1 cellular context compared by ENCODE assay signal in the genomic region with DNA sequence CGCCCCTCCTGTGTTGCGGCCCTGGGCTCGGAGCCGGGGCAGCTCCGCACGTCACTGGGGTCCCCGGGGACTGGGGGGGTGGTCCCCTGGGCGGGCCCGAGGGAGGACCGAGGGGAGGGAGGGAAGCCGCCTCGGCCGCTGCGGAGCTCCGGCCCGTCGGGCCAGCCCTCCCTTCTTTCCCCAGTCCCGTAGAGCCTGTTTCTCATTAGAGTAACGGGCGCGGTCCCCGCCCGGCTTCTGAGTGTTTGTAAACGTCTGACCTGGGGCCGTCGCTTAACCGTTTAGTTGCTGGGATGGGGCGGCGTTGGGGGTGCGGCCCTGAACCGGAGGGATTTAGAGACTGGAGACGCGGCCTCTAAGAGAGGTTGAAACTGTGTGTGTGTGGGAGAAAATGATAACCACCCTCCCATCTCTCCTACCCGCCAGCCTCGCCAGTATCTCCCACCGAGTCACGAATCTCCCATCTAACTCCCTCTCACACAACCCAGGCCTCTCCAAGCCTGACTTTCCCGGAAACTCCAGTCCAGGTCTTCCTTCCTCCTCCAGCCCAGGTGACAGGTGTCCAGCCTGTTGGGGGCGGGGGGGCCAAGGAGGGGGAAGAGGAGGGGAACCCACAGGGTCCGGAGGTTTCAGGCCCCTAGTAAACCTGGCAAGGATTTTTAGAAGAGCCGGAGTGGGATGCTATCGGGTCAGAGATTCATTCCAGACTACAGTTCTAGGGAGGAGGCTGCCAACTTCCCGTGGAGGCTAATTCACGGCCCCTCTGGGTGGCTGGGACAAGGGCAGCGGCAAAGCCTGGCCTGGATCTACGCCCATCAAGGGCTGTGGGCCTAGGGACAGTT.
TF ChIP-seq lines count a peak whose summit lies in the region.

No MANE protein-coding gene starts in this region.

TF ChIP-seq in HepG2, 621 proteins besides CTCF, POLR2A, EP300 and RAD21 (continued from another document and continues in another):
- TF ChIP-seq, protein P1, sequence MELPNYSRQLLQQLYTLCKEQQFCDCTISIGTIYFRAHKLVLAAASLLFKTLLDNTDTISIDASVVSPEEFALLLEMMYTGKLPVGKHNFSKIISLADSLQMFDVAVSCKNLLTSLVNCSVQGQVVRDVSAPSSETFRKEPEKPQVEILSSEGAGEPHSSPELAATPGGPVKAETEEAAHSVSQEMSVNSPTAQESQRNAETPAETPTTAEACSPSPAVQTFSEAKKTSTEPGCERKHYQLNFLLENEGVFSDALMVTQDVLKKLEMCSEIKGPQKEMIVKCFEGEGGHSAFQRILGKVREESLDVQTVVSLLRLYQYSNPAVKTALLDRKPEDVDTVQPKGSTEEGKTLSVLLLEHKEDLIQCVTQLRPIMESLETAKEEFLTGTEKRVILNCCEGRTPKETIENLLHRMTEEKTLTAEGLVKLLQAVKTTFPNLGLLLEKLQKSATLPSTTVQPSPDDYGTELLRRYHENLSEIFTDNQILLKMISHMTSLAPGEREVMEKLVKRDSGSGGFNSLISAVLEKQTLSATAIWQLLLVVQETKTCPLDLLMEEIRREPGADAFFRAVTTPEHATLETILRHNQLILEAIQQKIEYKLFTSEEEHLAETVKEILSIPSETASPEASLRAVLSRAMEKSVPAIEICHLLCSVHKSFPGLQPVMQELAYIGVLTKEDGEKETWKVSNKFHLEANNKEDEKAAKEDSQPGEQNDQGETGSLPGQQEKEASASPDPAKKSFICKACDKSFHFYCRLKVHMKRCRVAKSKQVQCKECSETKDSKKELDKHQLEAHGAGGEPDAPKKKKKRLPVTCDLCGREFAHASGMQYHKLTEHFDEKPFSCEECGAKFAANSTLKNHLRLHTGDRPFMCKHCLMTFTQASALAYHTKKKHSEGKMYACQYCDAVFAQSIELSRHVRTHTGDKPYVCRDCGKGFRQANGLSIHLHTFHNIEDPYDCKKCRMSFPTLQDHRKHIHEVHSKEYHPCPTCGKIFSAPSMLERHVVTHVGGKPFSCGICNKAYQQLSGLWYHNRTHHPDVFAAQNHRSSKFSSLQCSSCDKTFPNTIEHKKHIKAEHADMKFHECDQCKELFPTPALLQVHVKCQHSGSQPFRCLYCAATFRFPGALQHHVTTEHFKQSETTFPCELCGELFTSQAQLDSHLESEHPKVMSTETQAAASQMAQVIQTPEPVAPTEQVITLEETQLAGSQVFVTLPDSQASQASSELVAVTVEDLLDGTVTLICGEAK (IDR thresholded peaks at IDR 0.05): no peak
- TF ChIP-seq, protein P1 (CRISPR knock-in tag; IDR thresholded peaks at IDR 0.05): peak; percentile 66; the same call in 1 of the 2 replicates
- TF ChIP-seq, protein P2, sequence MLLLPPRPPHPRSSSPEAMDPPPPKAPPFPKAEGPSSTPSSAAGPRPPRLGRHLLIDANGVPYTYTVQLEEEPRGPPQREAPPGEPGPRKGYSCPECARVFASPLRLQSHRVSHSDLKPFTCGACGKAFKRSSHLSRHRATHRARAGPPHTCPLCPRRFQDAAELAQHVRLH (CRISPR knock-in tag; IDR thresholded peaks at IDR 0.05; ENCODE audit: borderline replicate concordance, low read depth): peak; percentile 65; the same call in 1 of the 2 replicates
- TF ChIP-seq HNF4G (IDR thresholded peaks at IDR 0.05; ENCODE audit: borderline replicate concordance, low read depth, low read length) (0 out of 2 replicates have a peak, but pooled peaks have one; percentile 29), HNF4G (CRISPR knock-in tag; IDR thresholded peaks at IDR 0.05; ENCODE audit: borderline replicate concordance, low read depth) (peak; percentile 60; the same call in 1 of the 2 replicates), RELA (CRISPR knock-in tag; IDR thresholded peaks at IDR 0.05) (no peak), HES4 (CRISPR knock-in tag; IDR thresholded peaks at IDR 0.05; ENCODE audit: borderline replicate concordance) (0 out of 2 replicates have a peak, but pooled peaks have one; percentile 58), ZNF460 (CRISPR knock-in tag; IDR thresholded peaks at IDR 0.05; ENCODE audit: borderline replicate concordance) (no peak), MXI1 (IDR thresholded peaks at IDR 0.05; ENCODE audit: borderline replicate concordance, low read depth, low read length) (peak; percentile 66; the same call in 1 of the 3 replicates), NCOA2 (CRISPR knock-in tag; IDR thresholded peaks at IDR 0.05) (no peak), ZNF788 (CRISPR knock-in tag; IDR thresholded peaks at IDR 0.05; ENCODE audit: borderline replicate concordance) (peak; percentile 68), MZF1 (CRISPR knock-in tag; IDR thresholded peaks at IDR 0.05; ENCODE audit: borderline replicate concordance) (no peak), FIP1L1 (IDR thresholded peaks at IDR 0.05; ENCODE audit: borderline replicate concordance, insufficient read depth, low read depth, low read length) (no peak), ZNF547 (CRISPR knock-in tag; IDR thresholded peaks at IDR 0.05) (peak; percentile 79), SUZ12 (IDR thresholded peaks at IDR 0.05; ENCODE audit: low read depth, low read length) (no peak), NR2F2 (IDR thresholded peaks at IDR 0.05; ENCODE audit: borderline replicate concordance, low read depth) (no peak)
- TF ChIP-seq, protein P3, sequence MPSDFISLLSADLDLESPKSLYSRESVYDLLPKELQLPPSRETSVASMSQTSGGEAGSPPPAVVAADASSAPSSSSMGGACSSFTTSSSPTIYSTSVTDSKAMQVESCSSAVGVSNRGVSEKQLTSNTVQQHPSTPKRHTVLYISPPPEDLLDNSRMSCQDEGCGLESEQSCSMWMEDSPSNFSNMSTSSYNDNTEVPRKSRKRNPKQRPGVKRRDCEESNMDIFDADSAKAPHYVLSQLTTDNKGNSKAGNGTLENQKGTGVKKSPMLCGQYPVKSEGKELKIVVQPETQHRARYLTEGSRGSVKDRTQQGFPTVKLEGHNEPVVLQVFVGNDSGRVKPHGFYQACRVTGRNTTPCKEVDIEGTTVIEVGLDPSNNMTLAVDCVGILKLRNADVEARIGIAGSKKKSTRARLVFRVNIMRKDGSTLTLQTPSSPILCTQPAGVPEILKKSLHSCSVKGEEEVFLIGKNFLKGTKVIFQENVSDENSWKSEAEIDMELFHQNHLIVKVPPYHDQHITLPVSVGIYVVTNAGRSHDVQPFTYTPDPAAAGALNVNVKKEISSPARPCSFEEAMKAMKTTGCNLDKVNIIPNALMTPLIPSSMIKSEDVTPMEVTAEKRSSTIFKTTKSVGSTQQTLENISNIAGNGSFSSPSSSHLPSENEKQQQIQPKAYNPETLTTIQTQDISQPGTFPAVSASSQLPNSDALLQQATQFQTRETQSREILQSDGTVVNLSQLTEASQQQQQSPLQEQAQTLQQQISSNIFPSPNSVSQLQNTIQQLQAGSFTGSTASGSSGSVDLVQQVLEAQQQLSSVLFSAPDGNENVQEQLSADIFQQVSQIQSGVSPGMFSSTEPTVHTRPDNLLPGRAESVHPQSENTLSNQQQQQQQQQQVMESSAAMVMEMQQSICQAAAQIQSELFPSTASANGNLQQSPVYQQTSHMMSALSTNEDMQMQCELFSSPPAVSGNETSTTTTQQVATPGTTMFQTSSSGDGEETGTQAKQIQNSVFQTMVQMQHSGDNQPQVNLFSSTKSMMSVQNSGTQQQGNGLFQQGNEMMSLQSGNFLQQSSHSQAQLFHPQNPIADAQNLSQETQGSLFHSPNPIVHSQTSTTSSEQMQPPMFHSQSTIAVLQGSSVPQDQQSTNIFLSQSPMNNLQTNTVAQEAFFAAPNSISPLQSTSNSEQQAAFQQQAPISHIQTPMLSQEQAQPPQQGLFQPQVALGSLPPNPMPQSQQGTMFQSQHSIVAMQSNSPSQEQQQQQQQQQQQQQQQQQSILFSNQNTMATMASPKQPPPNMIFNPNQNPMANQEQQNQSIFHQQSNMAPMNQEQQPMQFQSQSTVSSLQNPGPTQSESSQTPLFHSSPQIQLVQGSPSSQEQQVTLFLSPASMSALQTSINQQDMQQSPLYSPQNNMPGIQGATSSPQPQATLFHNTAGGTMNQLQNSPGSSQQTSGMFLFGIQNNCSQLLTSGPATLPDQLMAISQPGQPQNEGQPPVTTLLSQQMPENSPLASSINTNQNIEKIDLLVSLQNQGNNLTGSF (CRISPR knock-in tag; IDR thresholded peaks at IDR 0.05): peak; percentile 38; the same call in 1 of the 2 replicates
- TF ChIP-seq, protein P4, sequence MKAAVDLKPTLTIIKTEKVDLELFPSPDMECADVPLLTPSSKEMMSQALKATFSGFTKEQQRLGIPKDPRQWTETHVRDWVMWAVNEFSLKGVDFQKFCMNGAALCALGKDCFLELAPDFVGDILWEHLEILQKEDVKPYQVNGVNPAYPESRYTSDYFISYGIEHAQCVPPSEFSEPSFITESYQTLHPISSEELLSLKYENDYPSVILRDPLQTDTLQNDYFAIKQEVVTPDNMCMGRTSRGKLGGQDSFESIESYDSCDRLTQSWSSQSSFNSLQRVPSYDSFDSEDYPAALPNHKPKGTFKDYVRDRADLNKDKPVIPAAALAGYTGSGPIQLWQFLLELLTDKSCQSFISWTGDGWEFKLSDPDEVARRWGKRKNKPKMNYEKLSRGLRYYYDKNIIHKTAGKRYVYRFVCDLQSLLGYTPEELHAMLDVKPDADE (CRISPR knock-in tag; IDR thresholded peaks at IDR 0.05): no peak; the same call in 1 of the 2 replicates
- TF ChIP-seq, protein P5, sequence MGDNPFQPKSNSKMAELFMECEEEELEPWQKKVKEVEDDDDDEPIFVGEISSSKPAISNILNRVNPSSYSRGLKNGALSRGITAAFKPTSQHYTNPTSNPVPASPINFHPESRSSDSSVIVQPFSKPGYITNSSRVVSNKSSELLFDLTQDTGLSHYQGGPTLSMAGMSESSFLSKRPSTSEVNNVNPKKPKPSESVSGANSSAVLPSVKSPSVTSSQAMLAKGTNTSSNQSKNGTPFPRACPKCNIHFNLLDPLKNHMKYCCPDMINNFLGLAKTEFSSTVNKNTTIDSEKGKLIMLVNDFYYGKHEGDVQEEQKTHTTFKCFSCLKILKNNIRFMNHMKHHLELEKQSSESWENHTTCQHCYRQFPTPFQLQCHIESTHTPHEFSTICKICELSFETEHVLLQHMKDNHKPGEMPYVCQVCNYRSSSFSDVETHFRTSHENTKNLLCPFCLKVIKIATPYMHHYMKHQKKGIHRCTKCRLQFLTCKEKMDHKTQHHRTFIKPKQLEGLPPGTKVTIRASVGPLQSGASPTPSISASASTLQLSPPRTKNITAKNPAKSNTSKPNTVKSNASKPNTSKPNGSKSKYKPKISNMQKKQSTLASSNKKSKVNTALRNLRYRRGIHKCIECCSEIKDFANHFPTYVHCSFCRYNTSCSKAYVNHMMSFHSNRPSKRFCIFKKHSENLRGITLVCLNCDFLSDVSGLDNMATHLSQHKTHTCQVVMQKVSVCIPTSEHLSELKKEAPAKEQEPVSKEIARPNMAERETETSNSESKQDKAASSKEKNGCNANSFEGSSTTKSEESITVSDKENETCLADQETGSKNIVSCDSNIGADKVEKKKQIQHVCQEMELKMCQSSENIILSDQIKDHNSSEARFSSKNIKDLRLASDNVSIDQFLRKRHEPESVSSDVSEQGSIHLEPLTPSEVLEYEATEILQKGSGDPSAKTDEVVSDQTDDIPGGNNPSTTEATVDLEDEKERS (CRISPR knock-in tag; IDR thresholded peaks at IDR 0.05): 0 out of 2 replicates have a peak, but pooled peaks have one; percentile 78
